11 cellular contexts compared by ENCODE assay signal in the genomic region with DNA sequence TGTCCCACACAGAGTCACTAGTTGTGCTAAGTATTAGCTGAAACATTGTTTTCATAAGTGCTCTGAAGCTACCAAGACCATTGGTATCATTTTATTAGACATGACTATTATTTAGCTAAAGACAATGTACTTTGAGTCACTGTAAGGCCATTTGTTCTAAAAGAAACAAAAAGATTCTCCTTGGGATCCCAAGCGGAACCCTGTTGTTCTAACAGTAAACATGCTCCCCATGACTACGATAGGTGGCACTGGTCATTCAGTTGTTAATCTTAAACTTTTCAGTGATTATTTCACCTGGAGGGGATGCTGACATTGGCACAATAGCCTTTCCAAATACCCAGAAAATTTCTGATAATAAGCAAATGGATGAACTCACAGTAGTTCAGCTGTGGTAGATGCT.
DNase-seq lines count a peak whose midpoint lies in the region; TF ChIP-seq lines count a peak whose summit lies in the region.
"Had no signal": no experiment of that assay in that cellular context is flagged by ENCODE, and none has a peak within 500 bp of the region (broad histone marks: within the 10 kb centered on the region; RNA-seq: fewer than 3 reads in every experiment).

No MANE protein-coding gene starts in this region.

- H3K9me3 ChIP-seq in H9 (ENCODE audit: control insufficient read depth, low read depth, low read length): no peaks in the 10 kb centered on the region

- H3K4me2 ChIP-seq in H9 (ENCODE audit: insufficient read depth, insufficient read length, low read length): no peak overlapping the region

- no CpG with 5 or more reads among the region's 2 CpGs for WGBS in H9 (ENCODE audit: extremely low coverage, insufficient read length, low lambda C conversion rate)

- H2BK12ac ChIP-seq in H9 (ENCODE audit: insufficient read length, low read depth, low read length): no peak overlapping the region

- H3K4me1 ChIP-seq in H9 (ENCODE audit: insufficient read depth, low read length): no peaks in the 10 kb centered on the region

- H3K4me1 Mint-ChIP-seq in H9 (peaks cover 22 to 28% of the 10 kb centered on the region in 2 experiments), type B pancreatic cell (ENCODE audit: unreplicated experiment) (peaks cover 6% of the 10 kb centered on the region)
- H3K4me1 Mint-ChIP-seq: B cell had no signal

- H2BK15ac ChIP-seq in H9 (ENCODE audit: low read depth, low read length): no peak overlapping the region

- TF ChIP-seq CTCF in H9 (conservative IDR thresholded peaks at IDR 0.05): peak; percentile 35
- peak; percentile 29 for TF ChIP-seq CTCF in epithelial cell of proximal tubule (conservative IDR thresholded peaks at IDR 0.05; ENCODE audit: low read depth, low read length)
- TF ChIP-seq CTCF in type B pancreatic cell (conservative IDR thresholded peaks at IDR 0.05): no peak

- no peak overlapping the region for H3K4me3 ChIP-seq in epithelial cell of proximal tubule (ENCODE audit: low read depth, low read length)

- H3K18ac ChIP-seq in H9 (ENCODE audit: insufficient read length, low read depth, low read length): no peak overlapping the region

- H2BK5ac ChIP-seq in H9 (ENCODE audit: insufficient read length, low read length): no peak overlapping the region

- H3K4me3 Mint-ChIP-seq in H9: no peak overlapping the region
- H3K4me3 Mint-ChIP-seq in type B pancreatic cell: no peak overlapping the region
- H3K4me3 Mint-ChIP-seq: B cell had no signal

- H3K27me3 Mint-ChIP-seq in H9 (ENCODE audit: low read depth) (no peaks in the 10 kb centered on the region), type B pancreatic cell (no peaks in the 10 kb centered on the region)
- H3K27me3 Mint-ChIP-seq: B cell; CD4-positive, alpha-beta T cell had no signal

- H3K36me3 Mint-ChIP-seq in H9 (ENCODE audit: insufficient read depth in 1 of 3, low read depth in 3 of 3) (no peaks in the 10 kb centered on the region; a peak in 1 of 7 replicates), type B pancreatic cell (peaks cover 10% of the 10 kb centered on the region)

- no peak overlapping the region for H3K14ac ChIP-seq in H9 (ENCODE audit: insufficient read depth, low read length)

- no peaks in the 10 kb centered on the region for H4K20me1 ChIP-seq in H9 (ENCODE audit: control insufficient read depth, insufficient read depth, insufficient read length)

- H3K27ac ChIP-seq in H9 (ENCODE audit: insufficient read length, low read depth, low read length): no peak overlapping the region

- no peak overlapping the region for H2BK20ac ChIP-seq in H9 (ENCODE audit: low read depth, low read length, poor library complexity, severe bottlenecking)

- H3K23ac ChIP-seq in H9 (ENCODE audit: insufficient read length, low read depth, low read length): no peak overlapping the region

- no peak overlapping the region for H2AFZ ChIP-seq in H9 (ENCODE audit: low read length)

- no peak overlapping the region for H3K9ac ChIP-seq in H9 (ENCODE audit: extremely low read depth, insufficient read length, low read length)

- H2AK5ac ChIP-seq in H9 (ENCODE audit: insufficient read length, low read length): no peak overlapping the region

- H3K27ac Mint-ChIP-seq in H9 (peak overlapping the region in 1 of 3 experiments; percentile 87; a peak in 1 of 7 replicates), type B pancreatic cell (no peak overlapping the region)
- H3K27ac Mint-ChIP-seq: B cell had no signal

- DNase-seq in H9 (no peak), epithelial cell of proximal tubule (ENCODE audit: low read depth) (peak; percentile 66), left kidney (ENCODE audit: low read depth, low spot score) (peak; percentile 82), type B pancreatic cell (ENCODE audit: extremely low spot score, unreplicated experiment) (no peak), retina (no peak), LoVo (ENCODE audit: low spot score) (no peak)
- DNase-seq in stimulated activated CD4-positive, alpha-beta T cell treated with anti-CD3 and anti-CD28 coated beads, Interleukin-4, amount 100 ng/mL, for 1 hour: no peak
- DNase-seq: C1 segment of cervical spinal cord; CD4-positive, alpha-beta T cell; DMS79 had no signal

- H3K9me3 Mint-ChIP-seq in H9 (peaks cover 0 to 3% of the 10 kb centered on the region in 2 experiments; a peak in 1 of 5 replicates), type B pancreatic cell (peaks cover 4% of the 10 kb centered on the region)
- H3K9me3 Mint-ChIP-seq: CD4-positive, alpha-beta T cell had no signal

- H4K5ac ChIP-seq in H9 (ENCODE audit: insufficient read length, low read depth, low read length): no peak overlapping the region

- H3K23me2 ChIP-seq in H9 (ENCODE audit: insufficient read length, low read depth, low read length, poor library complexity, severe bottlenecking): no peaks in the 10 kb centered on the region

- H2BK120ac ChIP-seq in H9 (ENCODE audit: low read depth, low read length, poor library complexity, severe bottlenecking): no peak overlapping the region

- no peak overlapping the region for H3K56ac ChIP-seq in H9 (ENCODE audit: insufficient read length, low read depth, low read length)

- H3K27me3 ChIP-seq in H9 (ENCODE audit: insufficient read depth, low read length): no peaks in the 10 kb centered on the region

- H3T11ph ChIP-seq in H9 (ENCODE audit: low read length): no peak overlapping the region

- no peak overlapping the region for H3K4ac ChIP-seq in H9 (ENCODE audit: low read depth, low read length)

- no peaks in the 10 kb centered on the region for H3K79me2 ChIP-seq in H9 (ENCODE audit: insufficient read depth, low read length)

- H4K8ac ChIP-seq in H9 (replicated peaks; ENCODE audit: insufficient read length, low read depth, low read length): no peak overlapping the region

- H4K91ac ChIP-seq in H9 (ENCODE audit: insufficient read length, low read depth, low read length): no peak overlapping the region

- no peaks in the 10 kb centered on the region for H3K79me1 ChIP-seq in H9 (ENCODE audit: insufficient read depth, low read depth, low read length, poor library complexity, severe bottlenecking)

Comparison
In these comparisons a context has a peak if more than half of its experiments do, and no peak if none do; other contexts are left out.
1. DNase-seq: peak in epithelial cell of proximal tubule (single experiment) and left kidney (single experiment); none in H9 (single experiment), stimulated activated CD4-positive, alpha-beta T cell treated with anti-CD3 and anti-CD28 coated beads, Interleukin-4, amount 100 ng/mL, for 1 hour (single experiment), type B pancreatic cell (single experiment), retina (single experiment) and LoVo (single experiment).